In the genomic region with DNA sequence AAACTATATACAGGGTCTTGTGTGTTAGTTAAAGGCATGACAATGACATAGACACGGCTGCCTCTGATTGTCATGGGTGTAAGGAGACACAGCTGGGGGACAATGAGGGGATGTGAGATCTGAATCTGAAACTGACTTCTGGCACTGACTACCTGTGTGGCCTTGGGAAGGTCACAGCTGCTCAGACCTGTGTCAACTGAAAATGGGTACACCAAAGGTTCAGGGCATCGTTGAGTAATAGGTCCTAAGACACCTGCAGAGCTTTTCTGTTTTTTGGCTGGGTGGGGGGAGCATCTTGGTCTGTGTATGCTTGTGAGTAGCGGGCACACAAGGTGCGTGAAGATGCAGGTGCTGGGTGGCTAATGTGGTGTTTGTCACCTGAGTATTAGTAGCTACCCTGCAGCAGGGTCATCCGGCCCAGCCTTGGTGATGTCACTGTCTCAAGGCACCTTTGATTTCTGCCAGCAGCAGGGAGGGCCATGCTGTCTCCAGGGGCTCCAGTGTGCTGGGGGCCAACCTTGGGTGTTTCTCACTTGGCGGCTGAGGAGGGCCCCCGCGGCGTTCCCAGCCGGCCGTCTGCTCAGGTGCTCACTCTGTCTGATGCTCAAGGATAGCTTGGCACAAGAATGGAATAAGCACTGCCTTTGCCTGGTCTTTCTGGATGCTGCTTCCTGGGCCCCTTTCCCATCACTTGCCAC, we compare ENCODE assay signal across 23 cellular contexts. TPM values are rescaled to one million over a fixed set of nuclear protein-coding genes. Genes with fewer than 3 reads are reported as not detected.
DNase-seq lines count a peak whose midpoint lies in the region; ATAC-seq and TF ChIP-seq lines count a peak whose summit lies in the region.
"Had no signal": no experiment of that assay in that cellular context is flagged by ENCODE, and none has a peak within 500 bp of the region (broad histone marks: within the 10 kb centered on the region; RNA-seq: fewer than 3 reads in every experiment).

No MANE protein-coding gene starts in this region.

- H2AK5ac ChIP-seq in trophoblast cell (ENCODE audit: low read length): peak overlapping the region; percentile 33

- no peak overlapping the region for H3K4me2 ChIP-seq in trophoblast cell (ENCODE audit: low read length)

- H3K4me1 ChIP-seq in trophoblast cell (ENCODE audit: control insufficient read depth in 1 of 2, insufficient read depth in 2 of 2, low read length in 2 of 2): peaks cover 36 to 48% of the 10 kb centered on the region in 2 experiments
- peaks cover 28% of the 10 kb centered on the region for H3K4me1 ChIP-seq in foreskin keratinocyte

- H3K27me3 ChIP-seq in trophoblast cell (ENCODE audit: insufficient read depth, low read length) (no peaks in the 10 kb centered on the region), foreskin keratinocyte (no peaks in the 10 kb centered on the region)
- H3K27me3 ChIP-seq: SJCRH30 had no signal

- H3K36me3 ChIP-seq in trophoblast cell (ENCODE audit: control insufficient read depth in 1 of 2, insufficient read depth in 2 of 2, low read length in 2 of 2): no peaks in the 10 kb centered on the region
- H3K36me3 ChIP-seq: SJCRH30, WERI-Rb-1 had no signal

- no peak overlapping the region for H2AFZ ChIP-seq in trophoblast cell (ENCODE audit: insufficient read depth, low read length, poor library complexity)

- no peak overlapping the region for H4K8ac ChIP-seq in trophoblast cell (ENCODE audit: low read depth, low read length)

- no peak overlapping the region for H4K12ac ChIP-seq in trophoblast cell (ENCODE audit: low read depth, low read length)

- H3K23ac ChIP-seq in trophoblast cell (ENCODE audit: low read length): no peak overlapping the region

- no peak overlapping the region for H3K4me3 ChIP-seq in trophoblast cell (ENCODE audit: low read depth, low read length)
- H3K4me3 ChIP-seq: SJCRH30 had no signal

- no peaks in the 10 kb centered on the region for H3K36me3 Mint-ChIP-seq in chondrocyte (ENCODE audit: low read depth)
- H3K36me3 Mint-ChIP-seq: type B pancreatic cell had no signal

- peaks cover 39% of the 10 kb centered on the region for H3K4me1 Mint-ChIP-seq in chondrocyte (ENCODE audit: low read depth)

- H3K9ac ChIP-seq in trophoblast cell (ENCODE audit: low read length): no peak overlapping the region

- H2BK12ac ChIP-seq in trophoblast cell (ENCODE audit: low read length): peak overlapping the region; percentile 6

- peaks cover 49% of the 10 kb centered on the region for H3K79me1 ChIP-seq in trophoblast cell (ENCODE audit: low read length)

- H3K27ac Mint-ChIP-seq in chondrocyte (ENCODE audit: unreplicated experiment): no peak overlapping the region
- H3K27ac Mint-ChIP-seq: CD4-positive, alpha-beta T cell; stimulated activated naive CD8-positive, alpha-beta T cell treated with anti-CD3 and anti-CD28 coated beads, Interleukin-15, Interleukin-2, amounts not matched to agents 100 ng/mL and 50 ng/mL, for 24 hours had no signal

- no peak overlapping the region for H3K4ac ChIP-seq in trophoblast cell (ENCODE audit: low read depth, low read length)

- peaks cover 6% of the 10 kb centered on the region for H3K79me2 ChIP-seq in trophoblast cell (ENCODE audit: control insufficient read depth, insufficient read depth, low read length, poor library complexity)

- H3K9me3 ChIP-seq in trophoblast cell (ENCODE audit: insufficient read depth, low read depth, low read length): peaks cover 2% of the 10 kb centered on the region
- H3K9me3 ChIP-seq: SJCRH30 had no signal

- H3K4me3 Mint-ChIP-seq in chondrocyte (ENCODE audit: unreplicated experiment): no peak overlapping the region
- H3K4me3 Mint-ChIP-seq: CD4-positive, alpha-beta T cell; stimulated activated naive CD8-positive, alpha-beta T cell treated with anti-CD3 and anti-CD28 coated beads, Interleukin-15, Interleukin-2, amounts not matched to agents 100 ng/mL and 50 ng/mL, for 24 hours; type B pancreatic cell had no signal

- no peak overlapping the region for H2BK120ac ChIP-seq in trophoblast cell (ENCODE audit: insufficient read depth, low read length, poor library complexity)

- TF ChIP-seq CTCF in chondrocyte (IDR thresholded peaks at IDR 0.05) (no peak), foreskin keratinocyte (conservative IDR thresholded peaks at IDR 0.05) (no peak)

- H4K91ac ChIP-seq in trophoblast cell (ENCODE audit: low read depth, low read length): peak overlapping the region; percentile 37

- no peaks in the 10 kb centered on the region for H3K9me3 Mint-ChIP-seq in chondrocyte (ENCODE audit: low read depth)
- H3K9me3 Mint-ChIP-seq: CD4-positive, alpha-beta T cell; effector memory CD8-positive, alpha-beta T cell; stimulated activated naive CD8-positive, alpha-beta T cell treated with anti-CD3 and anti-CD28 coated beads, Interleukin-15, Interleukin-2, amounts not matched to agents 100 ng/mL and 50 ng/mL, for 24 hours; type B pancreatic cell had no signal

- H2BK5ac ChIP-seq in trophoblast cell (ENCODE audit: low read depth, low read length, poor library complexity): no peak overlapping the region

- peak; percentile 68 for DNase-seq in chondrocyte (ENCODE audit: low spot score)
- DNase-seq in trophoblast cell: no peak
- no peak for DNase-seq in activated CD4-positive, alpha-beta T cell treated with anti-CD3 and anti-CD28 coated beads, Interleukin-2, amount 50 U/mL, for 4 hours
- DNase-seq in foreskin keratinocyte: no peak
- DNase-seq: activated T-cell treated with anti-CD3 and anti-CD28 coated beads for 4 hours; anterior cingulate cortex; CD4-positive, alpha-beta T cell; DMS53; GF-D8; left cardiac atrium; NCI-H774; PC-3; stimulated activated CD4-positive, alpha-beta T cell treated with anti-CD3 and anti-CD28 coated beads, Interleukin-2, amount 100 ng/mL, for 48 hours; WERI-Rb-1 had no signal

- ATAC-seq in GM18867 (IDR thresholded peaks at IDR 0.05; ENCODE audit: unreplicated experiment): peak; percentile 67
- peak; percentile 37 for ATAC-seq in HG03175 (IDR thresholded peaks at IDR 0.05; ENCODE audit: unreplicated experiment)
- no peak for ATAC-seq in HG02678 (IDR thresholded peaks at IDR 0.05; ENCODE audit: unreplicated experiment)
- ATAC-seq in GM21737 (IDR thresholded peaks at IDR 0.05; ENCODE audit: unreplicated experiment): no peak
- ATAC-seq in foreskin keratinocyte: no peak
- ATAC-seq: HCT116, left cardiac atrium, PC-3 had no signal

- no CpG with 5 or more reads among the region's 11 CpGs for WGBS in trophoblast cell (ENCODE audit: extremely low coverage, insufficient coverage, insufficient read length)

- no peaks in the 10 kb centered on the region for H3K27me3 Mint-ChIP-seq in chondrocyte (ENCODE audit: low read depth)
- H3K27me3 Mint-ChIP-seq: CD4-positive, alpha-beta T cell; stimulated activated naive CD8-positive, alpha-beta T cell treated with anti-CD3 and anti-CD28 coated beads, Interleukin-15, Interleukin-2, amounts not matched to agents 100 ng/mL and 50 ng/mL, for 24 hours; type B pancreatic cell had no signal

- no peak overlapping the region for H3K27ac ChIP-seq in trophoblast cell (ENCODE audit: low read depth, low read length)
- no peak overlapping the region for H3K27ac ChIP-seq in foreskin keratinocyte
- H3K27ac ChIP-seq: SJCRH30, WERI-Rb-1 had no signal

- H3K14ac ChIP-seq in trophoblast cell (ENCODE audit: low read length): no peak overlapping the region

- no peak overlapping the region for H3K18ac ChIP-seq in trophoblast cell (ENCODE audit: low read length)

RNA-seq across cellular contexts. Expression of a gene that starts 53.1 kb away (rescaled TPM):
- 30.0 to 39.2 TPM (median 33.1 TPM) in 3 replicates for total RNA-seq in chondrocyte
- polyA plus RNA-seq in trophoblast cell (2013): 26.6 and 27.7 TPM in 2 replicates
- 26.6 and 31.3 TPM in 2 replicates for total RNA-seq in foreskin keratinocyte
- 15.8 and 17.9 TPM in 2 replicates for polyA plus RNA-seq in foreskin keratinocyte

Comparison
In these comparisons a context has a peak if more than half of its experiments do, and no peak if none do; other contexts are left out.
1. ATAC-seq: peak in GM18867 (single experiment) and HG03175 (single experiment); none in HG02678 (single experiment), GM21737 (single experiment) and foreskin keratinocyte (single experiment).